ENCODE assay signal across 1 cellular context in the genomic region with DNA sequence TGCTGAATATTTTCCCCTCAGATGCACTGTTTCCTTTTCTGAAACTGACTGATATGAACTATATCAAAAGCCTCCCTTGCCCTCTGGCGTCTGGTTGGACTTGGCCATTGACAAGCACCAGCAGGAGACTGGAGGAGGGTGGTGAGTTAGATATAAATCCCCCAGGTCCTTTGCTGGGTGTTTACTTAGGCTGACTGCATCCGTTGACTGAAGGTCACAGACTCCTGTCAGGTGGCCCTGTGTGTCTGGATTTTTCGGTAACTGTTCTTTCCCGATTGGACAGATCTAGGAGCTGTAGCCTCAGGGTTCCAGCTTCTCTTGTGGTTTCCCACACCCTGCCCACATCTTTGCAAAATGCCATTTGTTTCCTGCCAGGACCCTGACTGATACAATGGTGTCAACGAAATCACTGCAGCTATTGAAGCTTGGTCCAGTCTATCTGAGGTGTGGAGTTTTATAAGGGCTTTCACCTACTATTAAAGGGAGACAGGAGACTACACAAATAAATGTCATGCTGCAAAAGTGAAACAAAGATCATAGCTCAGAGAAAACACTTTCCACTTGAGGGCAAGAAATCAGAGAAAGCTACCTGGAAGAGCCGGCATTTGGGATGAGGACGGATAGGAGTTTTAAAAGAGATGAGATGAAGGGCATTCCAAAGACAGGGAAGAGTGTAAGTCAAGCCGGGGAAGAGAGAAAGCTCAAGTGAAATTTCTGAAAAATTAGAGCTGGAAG.
TF ChIP-seq lines count a peak whose summit lies in the region.

No MANE protein-coding gene starts in this region.

TF ChIP-seq in HepG2, 621 proteins besides CTCF, POLR2A, EP300 and RAD21 (continued from another document and continues in another):
- TF ChIP-seq CSRNP2 (CRISPR knock-in tag; conservative IDR thresholded peaks at IDR 0.05; ENCODE audit: low read depth) (no peak), MBNL3 (CRISPR knock-in tag; conservative IDR thresholded peaks at IDR 0.05) (no peak), GATAD2A (CRISPR knock-in tag; IDR thresholded peaks at IDR 0.05) (peak; percentile 83), ZNF75D (CRISPR knock-in tag; IDR thresholded peaks at IDR 0.05; ENCODE audit: borderline replicate concordance) (no peak), PTBP1 (IDR thresholded peaks at IDR 0.05; ENCODE audit: low read depth, low read length, poor library complexity, severe bottlenecking) (no peak), MEIS2 (CRISPR knock-in tag; IDR thresholded peaks at IDR 0.05) (0 out of 2 replicates have a peak, but pooled peaks have one; percentile 41), NAIF1 (CRISPR knock-in tag; IDR thresholded peaks at IDR 0.05; ENCODE audit: borderline replicate concordance) (no peak), ZFP36L1 (CRISPR knock-in tag; IDR thresholded peaks at IDR 0.05) (no peak), ZNF335 (CRISPR knock-in tag; IDR thresholded peaks at IDR 0.05) (no peak), ZNF776 (CRISPR knock-in tag; IDR thresholded peaks at IDR 0.05) (no peak), TSC22D2 (CRISPR knock-in tag; IDR thresholded peaks at IDR 0.05; ENCODE audit: borderline replicate concordance) (no peak), ZNF570 (CRISPR knock-in tag; IDR thresholded peaks at IDR 0.05; ENCODE audit: borderline replicate concordance) (no peak), JUN (CRISPR knock-in tag; IDR thresholded peaks at IDR 0.05) (no peak), EHMT2 (IDR thresholded peaks at IDR 0.05; ENCODE audit: borderline replicate concordance, low read depth, low read length) (no peak), ATF7 (IDR thresholded peaks at IDR 0.05) (no peak), ATF7 (CRISPR knock-in tag; IDR thresholded peaks at IDR 0.05) (no peak), ZNF354B (CRISPR knock-in tag; IDR thresholded peaks at IDR 0.05) (no peak), ZSCAN30 (CRISPR knock-in tag; IDR thresholded peaks at IDR 0.05) (no peak), HDAC6 (IDR thresholded peaks at IDR 0.05; ENCODE audit: low read depth, low read length) (no peak), TBL1XR1 (IDR thresholded peaks at IDR 0.05; ENCODE audit: borderline replicate concordance, low read length, partially characterized antibody) (no peak), ZNF205 (CRISPR knock-in tag; IDR thresholded peaks at IDR 0.05) (0 out of 2 replicates have a peak, but pooled peaks have one; percentile 50), HNRNPUL1 (IDR thresholded peaks at IDR 0.05; ENCODE audit: low read depth, low read length) (no peak), ZNF598 (CRISPR knock-in tag; IDR thresholded peaks at IDR 0.05; ENCODE audit: borderline replicate concordance) (no peak), PITX1 (CRISPR knock-in tag; IDR thresholded peaks at IDR 0.05) (peak; percentile 84), ZNF441 (CRISPR knock-in tag; IDR thresholded peaks at IDR 0.05; ENCODE audit: borderline replicate concordance) (no peak), ZNF256 (CRISPR knock-in tag; conservative IDR thresholded peaks at IDR 0.05) (no peak), U2AF2 (IDR thresholded peaks at IDR 0.05; ENCODE audit: low read depth, low read length) (no peak), ISX (CRISPR knock-in tag; conservative IDR thresholded peaks at IDR 0.05) (no peak), GMEB2 (CRISPR knock-in tag; IDR thresholded peaks at IDR 0.05; ENCODE audit: low read depth) (no peak), DNMT1 (CRISPR knock-in tag; IDR thresholded peaks at IDR 0.05) (no peak), ZFP82 (CRISPR knock-in tag; IDR thresholded peaks at IDR 0.05; ENCODE audit: borderline replicate concordance) (no peak), SETDB1 (CRISPR knock-in tag; IDR thresholded peaks at IDR 0.05; ENCODE audit: borderline replicate concordance) (no peak), RBM22 (optimal IDR thresholded peaks at IDR 0.05; ENCODE audit: low read length) (no peak), ZNF234 (CRISPR knock-in tag; conservative IDR thresholded peaks at IDR 0.05) (no peak), SMAD1 (CRISPR knock-in tag; IDR thresholded peaks at IDR 0.05; ENCODE audit: borderline replicate concordance, low read depth) (no peak), TEF (CRISPR knock-in tag; IDR thresholded peaks at IDR 0.05) (no peak), STAT5B (CRISPR knock-in tag; IDR thresholded peaks at IDR 0.05) (no peak), KMT2A (CRISPR knock-in tag; IDR thresholded peaks at IDR 0.05) (no peak), ZBTB21 (CRISPR knock-in tag; IDR thresholded peaks at IDR 0.05) (no peak), ZNF446 (CRISPR knock-in tag; IDR thresholded peaks at IDR 0.05) (no peak), ZNF782 (CRISPR knock-in tag; IDR thresholded peaks at IDR 0.05; ENCODE audit: borderline replicate concordance) (no peak), SAFB2 (CRISPR knock-in tag; IDR thresholded peaks at IDR 0.05; ENCODE audit: borderline replicate concordance, low read depth) (no peak), GLI4 (CRISPR knock-in tag; IDR thresholded peaks at IDR 0.05; ENCODE audit: borderline replicate concordance) (no peak), ZBTB2 (CRISPR knock-in tag; IDR thresholded peaks at IDR 0.05; ENCODE audit: low read depth) (no peak), DRAP1 (CRISPR knock-in tag; IDR thresholded peaks at IDR 0.05) (no peak), HMGA1 (CRISPR knock-in tag; conservative IDR thresholded peaks at IDR 0.05) (no peak), ZNF430 (CRISPR knock-in tag; IDR thresholded peaks at IDR 0.05) (no peak), U2AF1 (optimal IDR thresholded peaks at IDR 0.05; ENCODE audit: low read depth, low read length) (no peak)
- TF ChIP-seq, protein P1, sequence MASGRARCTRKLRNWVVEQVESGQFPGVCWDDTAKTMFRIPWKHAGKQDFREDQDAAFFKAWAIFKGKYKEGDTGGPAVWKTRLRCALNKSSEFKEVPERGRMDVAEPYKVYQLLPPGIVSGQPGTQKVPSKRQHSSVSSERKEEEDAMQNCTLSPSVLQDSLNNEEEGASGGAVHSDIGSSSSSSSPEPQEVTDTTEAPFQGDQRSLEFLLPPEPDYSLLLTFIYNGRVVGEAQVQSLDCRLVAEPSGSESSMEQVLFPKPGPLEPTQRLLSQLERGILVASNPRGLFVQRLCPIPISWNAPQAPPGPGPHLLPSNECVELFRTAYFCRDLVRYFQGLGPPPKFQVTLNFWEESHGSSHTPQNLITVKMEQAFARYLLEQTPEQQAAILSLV (CRISPR knock-in tag; IDR thresholded peaks at IDR 0.05; ENCODE audit: borderline replicate concordance): no peak
- TF ChIP-seq, protein P2, sequence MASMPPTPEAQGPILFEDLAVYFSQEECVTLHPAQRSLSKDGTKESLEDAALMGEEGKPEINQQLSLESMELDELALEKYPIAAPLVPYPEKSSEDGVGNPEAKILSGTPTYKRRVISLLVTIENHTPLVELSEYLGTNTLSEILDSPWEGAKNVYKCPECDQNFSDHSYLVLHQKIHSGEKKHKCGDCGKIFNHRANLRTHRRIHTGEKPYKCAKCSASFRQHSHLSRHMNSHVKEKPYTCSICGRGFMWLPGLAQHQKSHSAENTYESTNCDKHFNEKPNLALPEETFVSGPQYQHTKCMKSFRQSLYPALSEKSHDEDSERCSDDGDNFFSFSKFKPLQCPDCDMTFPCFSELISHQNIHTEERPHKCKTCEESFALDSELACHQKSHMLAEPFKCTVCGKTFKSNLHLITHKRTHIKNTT (CRISPR knock-in tag; IDR thresholded peaks at IDR 0.05): no peak
- TF ChIP-seq, protein P3, sequence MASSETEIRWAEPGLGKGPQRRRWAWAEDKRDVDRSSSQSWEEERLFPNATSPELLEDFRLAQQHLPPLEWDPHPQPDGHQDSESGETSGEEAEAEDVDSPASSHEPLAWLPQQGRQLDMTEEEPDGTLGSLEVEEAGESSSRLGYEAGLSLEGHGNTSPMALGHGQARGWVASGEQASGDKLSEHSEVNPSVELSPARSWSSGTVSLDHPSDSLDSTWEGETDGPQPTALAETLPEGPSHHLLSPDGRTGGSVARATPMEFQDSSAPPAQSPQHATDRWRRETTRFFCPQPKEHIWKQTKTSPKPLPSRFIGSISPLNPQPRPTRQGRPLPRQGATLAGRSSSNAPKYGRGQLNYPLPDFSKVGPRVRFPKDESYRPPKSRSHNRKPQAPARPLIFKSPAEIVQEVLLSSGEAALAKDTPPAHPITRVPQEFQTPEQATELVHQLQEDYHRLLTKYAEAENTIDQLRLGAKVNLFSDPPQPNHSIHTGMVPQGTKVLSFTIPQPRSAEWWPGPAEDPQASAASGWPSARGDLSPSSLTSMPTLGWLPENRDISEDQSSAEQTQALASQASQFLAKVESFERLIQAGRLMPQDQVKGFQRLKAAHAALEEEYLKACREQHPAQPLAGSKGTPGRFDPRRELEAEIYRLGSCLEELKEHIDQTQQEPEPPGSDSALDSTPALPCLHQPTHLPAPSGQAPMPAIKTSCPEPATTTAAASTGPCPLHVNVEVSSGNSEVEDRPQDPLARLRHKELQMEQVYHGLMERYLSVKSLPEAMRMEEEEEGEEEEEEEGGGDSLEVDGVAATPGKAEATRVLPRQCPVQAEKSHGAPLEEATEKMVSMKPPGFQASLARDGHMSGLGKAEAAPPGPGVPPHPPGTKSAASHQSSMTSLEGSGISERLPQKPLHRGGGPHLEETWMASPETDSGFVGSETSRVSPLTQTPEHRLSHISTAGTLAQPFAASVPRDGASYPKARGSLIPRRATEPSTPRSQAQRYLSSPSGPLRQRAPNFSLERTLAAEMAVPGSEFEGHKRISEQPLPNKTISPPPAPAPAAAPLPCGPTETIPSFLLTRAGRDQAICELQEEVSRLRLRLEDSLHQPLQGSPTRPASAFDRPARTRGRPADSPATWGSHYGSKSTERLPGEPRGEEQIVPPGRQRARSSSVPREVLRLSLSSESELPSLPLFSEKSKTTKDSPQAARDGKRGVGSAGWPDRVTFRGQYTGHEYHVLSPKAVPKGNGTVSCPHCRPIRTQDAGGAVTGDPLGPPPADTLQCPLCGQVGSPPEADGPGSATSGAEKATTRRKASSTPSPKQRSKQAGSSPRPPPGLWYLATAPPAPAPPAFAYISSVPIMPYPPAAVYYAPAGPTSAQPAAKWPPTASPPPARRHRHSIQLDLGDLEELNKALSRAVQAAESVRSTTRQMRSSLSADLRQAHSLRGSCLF (CRISPR knock-in tag; IDR thresholded peaks at IDR 0.05; ENCODE audit: borderline replicate concordance): no peak
- TF ChIP-seq, protein P4, sequence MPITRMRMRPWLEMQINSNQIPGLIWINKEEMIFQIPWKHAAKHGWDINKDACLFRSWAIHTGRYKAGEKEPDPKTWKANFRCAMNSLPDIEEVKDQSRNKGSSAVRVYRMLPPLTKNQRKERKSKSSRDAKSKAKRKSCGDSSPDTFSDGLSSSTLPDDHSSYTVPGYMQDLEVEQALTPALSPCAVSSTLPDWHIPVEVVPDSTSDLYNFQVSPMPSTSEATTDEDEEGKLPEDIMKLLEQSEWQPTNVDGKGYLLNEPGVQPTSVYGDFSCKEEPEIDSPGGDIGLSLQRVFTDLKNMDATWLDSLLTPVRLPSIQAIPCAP (CRISPR knock-in tag; IDR thresholded peaks at IDR 0.05; ENCODE audit: low read depth): no peak
- TF ChIP-seq, protein P5, sequence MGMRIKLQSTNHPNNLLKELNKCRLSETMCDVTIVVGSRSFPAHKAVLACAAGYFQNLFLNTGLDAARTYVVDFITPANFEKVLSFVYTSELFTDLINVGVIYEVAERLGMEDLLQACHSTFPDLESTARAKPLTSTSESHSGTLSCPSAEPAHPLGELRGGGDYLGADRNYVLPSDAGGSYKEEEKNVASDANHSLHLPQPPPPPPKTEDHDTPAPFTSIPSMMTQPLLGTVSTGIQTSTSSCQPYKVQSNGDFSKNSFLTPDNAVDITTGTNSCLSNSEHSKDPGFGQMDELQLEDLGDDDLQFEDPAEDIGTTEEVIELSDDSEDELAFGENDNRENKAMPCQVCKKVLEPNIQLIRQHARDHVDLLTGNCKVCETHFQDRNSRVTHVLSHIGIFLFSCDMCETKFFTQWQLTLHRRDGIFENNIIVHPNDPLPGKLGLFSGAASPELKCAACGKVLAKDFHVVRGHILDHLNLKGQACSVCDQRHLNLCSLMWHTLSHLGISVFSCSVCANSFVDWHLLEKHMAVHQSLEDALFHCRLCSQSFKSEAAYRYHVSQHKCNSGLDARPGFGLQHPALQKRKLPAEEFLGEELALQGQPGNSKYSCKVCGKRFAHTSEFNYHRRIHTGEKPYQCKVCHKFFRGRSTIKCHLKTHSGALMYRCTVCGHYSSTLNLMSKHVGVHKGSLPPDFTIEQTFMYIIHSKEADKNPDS (CRISPR knock-in tag; IDR thresholded peaks at IDR 0.05): no peak
